In the genomic region with DNA sequence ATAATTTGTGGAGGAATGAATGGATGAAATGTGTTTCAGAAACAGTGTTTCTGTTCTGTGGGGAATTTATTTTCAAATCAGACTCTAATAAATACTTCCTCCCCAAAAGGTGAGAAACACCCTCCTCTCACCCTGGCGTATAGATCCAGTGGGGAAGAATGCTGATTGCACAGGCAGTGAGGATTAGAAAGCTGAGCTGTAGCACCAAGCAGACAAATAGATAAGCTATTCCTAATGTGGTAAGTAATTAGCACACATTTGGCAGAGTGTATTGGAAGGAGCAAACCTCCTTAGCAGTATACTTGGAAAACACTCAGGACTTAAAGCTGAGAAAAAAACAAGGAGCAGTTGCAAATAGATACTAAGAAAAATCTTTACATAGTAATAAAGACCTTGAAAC, we compare ENCODE assay signal across 10 cellular contexts.
"Had no signal": no experiment of that assay in that cellular context is flagged by ENCODE, and none has a peak within 500 bp of the region (broad histone marks: within the 10 kb centered on the region; RNA-seq: fewer than 3 reads in every experiment).

No MANE protein-coding gene starts in this region.

- H3K27ac ChIP-seq: GM23248, HL-60 had no signal

- H3K27ac Mint-ChIP-seq: HFFc6, IgD-negative memory B cell had no signal

- H3K9me3 ChIP-seq: HAP-1 had no signal

- H3K4me1 Mint-ChIP-seq: IgD-negative memory B cell had no signal

- DNase-seq: GM23248, GOT3, H7, HFFc6, KBM-7 had no signal

- H3K4me3 Mint-ChIP-seq: HFFc6, IgD-negative memory B cell had no signal

- H3K36me3 Mint-ChIP-seq: IgD-negative memory B cell had no signal

- H3K36me3 ChIP-seq: HAP-1 had no signal

- H3K4me3 ChIP-seq: GM23248, HAP-1 had no signal

- H3K9me3 Mint-ChIP-seq: HFFc6, IgD-negative memory B cell had no signal

- ATAC-seq: HCT116, HepG2 had no signal
